ENCODE assay signal across 1 cellular context in the genomic region with DNA sequence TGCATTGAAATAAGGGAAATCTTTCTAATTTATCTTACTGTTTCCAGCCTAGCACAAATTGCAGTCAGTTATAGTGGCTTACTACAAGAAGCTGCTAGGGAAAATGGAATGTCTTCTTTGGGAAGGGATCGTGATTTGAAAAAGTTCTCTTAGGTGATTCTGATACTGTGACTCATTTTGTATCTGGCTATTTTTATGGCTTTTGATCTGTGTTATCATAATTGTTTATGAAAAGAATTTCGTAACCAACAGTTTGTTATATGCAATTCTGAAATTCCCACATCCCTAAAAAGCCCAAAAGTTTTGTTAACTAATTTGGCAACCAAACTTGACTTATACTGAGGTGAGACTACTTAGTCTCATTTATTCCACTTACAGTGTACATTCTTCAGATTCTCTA.
TF ChIP-seq lines count a peak whose summit lies in the region.

No MANE protein-coding gene starts in this region.

TF ChIP-seq in GM23338, 12 proteins besides CTCF, POLR2A, EP300 and RAD21 (continued from another document):
- TF ChIP-seq, protein P1, sequence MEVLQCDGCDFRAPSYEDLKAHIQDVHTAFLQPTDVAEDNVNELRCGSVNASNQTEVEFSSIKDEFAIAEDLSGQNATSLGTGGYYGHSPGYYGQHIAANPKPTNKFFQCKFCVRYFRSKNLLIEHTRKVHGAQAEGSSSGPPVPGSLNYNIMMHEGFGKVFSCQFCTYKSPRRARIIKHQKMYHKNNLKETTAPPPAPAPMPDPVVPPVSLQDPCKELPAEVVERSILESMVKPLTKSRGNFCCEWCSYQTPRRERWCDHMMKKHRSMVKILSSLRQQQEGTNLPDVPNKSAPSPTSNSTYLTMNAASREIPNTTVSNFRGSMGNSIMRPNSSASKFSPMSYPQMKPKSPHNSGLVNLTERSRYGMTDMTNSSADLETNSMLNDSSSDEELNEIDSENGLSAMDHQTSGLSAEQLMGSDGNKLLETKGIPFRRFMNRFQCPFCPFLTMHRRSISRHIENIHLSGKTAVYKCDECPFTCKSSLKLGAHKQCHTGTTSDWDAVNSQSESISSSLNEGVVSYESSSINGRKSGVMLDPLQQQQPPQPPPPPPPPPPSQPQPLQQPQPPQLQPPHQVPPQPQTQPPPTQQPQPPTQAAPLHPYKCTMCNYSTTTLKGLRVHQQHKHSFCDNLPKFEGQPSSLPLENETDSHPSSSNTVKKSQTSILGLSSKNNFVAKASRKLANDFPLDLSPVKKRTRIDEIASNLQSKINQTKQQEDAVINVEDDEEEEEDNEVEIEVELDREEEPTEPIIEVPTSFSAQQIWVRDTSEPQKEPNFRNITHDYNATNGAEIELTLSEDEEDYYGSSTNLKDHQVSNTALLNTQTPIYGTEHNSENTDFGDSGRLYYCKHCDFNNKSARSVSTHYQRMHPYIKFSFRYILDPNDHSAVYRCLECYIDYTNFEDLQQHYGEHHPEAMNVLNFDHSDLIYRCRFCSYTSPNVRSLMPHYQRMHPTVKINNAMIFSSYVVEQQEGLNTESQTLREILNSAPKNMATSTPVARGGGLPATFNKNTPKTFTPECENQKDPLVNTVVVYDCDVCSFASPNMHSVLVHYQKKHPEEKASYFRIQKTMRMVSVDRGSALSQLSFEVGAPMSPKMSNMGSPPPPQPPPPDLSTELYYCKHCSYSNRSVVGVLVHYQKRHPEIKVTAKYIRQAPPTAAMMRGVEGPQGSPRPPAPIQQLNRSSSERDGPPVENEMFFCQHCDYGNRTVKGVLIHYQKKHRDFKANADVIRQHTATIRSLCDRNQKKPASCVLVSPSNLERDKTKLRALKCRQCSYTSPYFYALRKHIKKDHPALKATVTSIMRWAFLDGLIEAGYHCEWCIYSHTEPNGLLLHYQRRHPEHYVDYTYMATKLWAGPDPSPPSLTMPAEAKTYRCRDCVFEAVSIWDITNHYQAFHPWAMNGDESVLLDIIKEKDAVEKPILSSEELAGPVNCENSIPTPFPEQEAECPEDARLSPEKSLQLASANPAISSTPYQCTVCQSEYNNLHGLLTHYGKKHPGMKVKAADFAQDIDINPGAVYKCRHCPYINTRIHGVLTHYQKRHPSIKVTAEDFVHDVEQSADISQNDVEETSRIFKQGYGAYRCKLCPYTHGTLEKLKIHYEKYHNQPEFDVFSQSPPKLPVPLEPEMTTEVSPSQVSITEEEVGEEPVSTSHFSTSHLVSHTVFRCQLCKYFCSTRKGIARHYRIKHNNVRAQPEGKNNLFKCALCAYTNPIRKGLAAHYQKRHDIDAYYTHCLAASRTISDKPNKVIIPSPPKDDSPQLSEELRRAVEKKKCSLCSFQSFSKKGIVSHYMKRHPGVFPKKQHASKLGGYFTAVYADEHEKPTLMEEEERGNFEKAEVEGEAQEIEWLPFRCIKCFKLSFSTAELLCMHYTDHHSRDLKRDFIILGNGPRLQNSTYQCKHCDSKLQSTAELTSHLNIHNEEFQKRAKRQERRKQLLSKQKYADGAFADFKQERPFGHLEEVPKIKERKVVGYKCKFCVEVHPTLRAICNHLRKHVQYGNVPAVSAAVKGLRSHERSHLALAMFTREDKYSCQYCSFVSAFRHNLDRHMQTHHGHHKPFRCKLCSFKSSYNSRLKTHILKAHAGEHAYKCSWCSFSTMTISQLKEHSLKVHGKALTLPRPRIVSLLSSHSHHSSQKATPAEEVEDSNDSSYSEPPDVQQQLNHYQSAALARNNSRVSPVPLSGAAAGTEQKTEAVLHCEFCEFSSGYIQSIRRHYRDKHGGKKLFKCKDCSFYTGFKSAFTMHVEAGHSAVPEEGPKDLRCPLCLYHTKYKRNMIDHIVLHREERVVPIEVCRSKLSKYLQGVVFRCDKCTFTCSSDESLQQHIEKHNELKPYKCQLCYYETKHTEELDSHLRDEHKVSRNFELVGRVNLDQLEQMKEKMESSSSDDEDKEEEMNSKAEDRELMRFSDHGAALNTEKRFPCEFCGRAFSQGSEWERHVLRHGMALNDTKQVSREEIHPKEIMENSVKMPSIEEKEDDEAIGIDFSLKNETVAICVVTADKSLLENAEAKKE (CRISPR knock-in tag; IDR thresholded peaks at IDR 0.05) = no peak
